Comparison of ENCODE assay signal across 21 cellular contexts in genomic region chr21:16460936-16461335, GRCh38.
DNase-seq lines count a peak whose midpoint lies in the region; ATAC-seq and TF ChIP-seq lines count a peak whose summit lies in the region.
"Had no signal": no experiment of that assay in that cellular context is flagged by ENCODE, and none has a peak within 500 bp of the region (broad histone marks: within the 10 kb centered on the region; RNA-seq: fewer than 3 reads in every experiment).

No MANE protein-coding gene starts in this region.

- ATAC-seq in GM18868 (IDR thresholded peaks at IDR 0.05; ENCODE audit: unreplicated experiment): no peak
- ATAC-seq: activated CD4-positive, CD25-positive, alpha-beta regulatory T cell treated with anti-CD3 and anti-CD28 coated beads, Interleukin-2, amount 50 U/mL, for 24 hours; activated naive CD4-positive, alpha-beta T cell treated with anti-CD3 and anti-CD28 coated beads, Interleukin-2, amount 50 U/mL, for 72 hours; CD8-positive, alpha-beta T cell; natural killer cell treated with Interleukin-12 subunit alpha and Interleukin-12 subunit beta and Interleukin-15 and Interleukin-18, amount 100 ng/mL, for 72 hours had no signal

- H3K4me3 ChIP-seq in KMS-11 (IDR thresholded peaks at IDR 0.05; ENCODE audit: insufficient read depth, low read depth, low read length) (no peak overlapping the region), SU-DHL-6 (ENCODE audit: insufficient read depth, low read length, poor library complexity, severe bottlenecking) (no peak overlapping the region)
- H3K4me3 ChIP-seq: colonic mucosa, transverse colon had no signal

- no peak overlapping the region for H3K4me2 ChIP-seq in KMS-11
- H3K4me2 ChIP-seq in SU-DHL-6 (ENCODE audit: low read depth, low read length, poor library complexity, severe bottlenecking): no peak overlapping the region

- DNase-seq in ELR (ENCODE audit: low read depth) (peak; percentile 2), iPS DF 19.7 (ENCODE audit: low read depth, low spot score) (peak; percentile 2), globus pallidus (ENCODE audit: low spot score) (no peak), epidermal melanocyte (ENCODE audit: insufficient read length, low spot score) (no peak)
- no peak for DNase-seq in activated CD4-positive, alpha-beta T cell treated with anti-CD3 and anti-CD28 coated beads, Interleukin-2, amount 50 U/mL, for 4 hours
- DNase-seq: CD8-positive, alpha-beta T cell; colonic mucosa; DMS79 treated with DMSO at 0.1 percent for 48 hours; H7; IMR-90; NCI-H1092 treated with DMSO at 0.1 percent for 48 hours; NCI-H2081; NCI-H510A treated with DMSO at 0.1 percent for 48 hours; SIG-M5; transverse colon had no signal

- no peaks in the 10 kb centered on the region for H3F3A ChIP-seq in SU-DHL-6 (ENCODE audit: insufficient read depth)

- H3K27ac ChIP-seq in KMS-11 (no peak overlapping the region), SU-DHL-6 (ENCODE audit: low read depth, low read length) (no peak overlapping the region)
- H3K27ac ChIP-seq: colonic mucosa, transverse colon had no signal

- H3K27me3 ChIP-seq in KMS-11 (ENCODE audit: insufficient read depth, low read depth) (no peaks in the 10 kb centered on the region), SU-DHL-6 (ENCODE audit: low read length) (no peaks in the 10 kb centered on the region)
- H3K27me3 ChIP-seq: colonic mucosa, transverse colon had no signal

- H3K36me3 ChIP-seq in KMS-11 (ENCODE audit: insufficient read depth) (no peaks in the 10 kb centered on the region), SU-DHL-6 (ENCODE audit: low read length) (no peaks in the 10 kb centered on the region)
- H3K36me3 ChIP-seq: colonic mucosa, transverse colon had no signal

- H4K20me1 ChIP-seq in KMS-11 (ENCODE audit: insufficient read depth) (no peaks in the 10 kb centered on the region), SU-DHL-6 (ENCODE audit: low read depth, low read length) (no peaks in the 10 kb centered on the region)

- TF ChIP-seq CTCF in KMS-11 (conservative IDR thresholded peaks at IDR 0.05; ENCODE audit: low read depth, low read length) (peak; percentile 34; the same call in 1 of the 2 replicates), SU-DHL-6 (IDR thresholded peaks at IDR 0.05; ENCODE audit: insufficient read depth, low read length, poor library complexity, severe bottlenecking) (no peak)

- H3K9me3 ChIP-seq in SU-DHL-6 (ENCODE audit: insufficient read depth, low read length): no peaks in the 10 kb centered on the region
- H3K9me3 ChIP-seq: colonic mucosa, transverse colon had no signal

- H3K4me1 ChIP-seq in KMS-11 (ENCODE audit: low read depth, poor library complexity, severe bottlenecking): peaks cover 23% of the 10 kb centered on the region
- H3K4me1 ChIP-seq: colonic mucosa had no signal

- H3K9me2 ChIP-seq in SU-DHL-6 (replicated peaks; ENCODE audit: insufficient read depth, low read length): no peaks in the 10 kb centered on the region

- no peaks in the 10 kb centered on the region for H3K79me2 ChIP-seq in KMS-11 (ENCODE audit: insufficient read depth, low read depth)
- no peaks in the 10 kb centered on the region for H3K79me2 ChIP-seq in SU-DHL-6 (ENCODE audit: insufficient read depth, low read length)

- no peak overlapping the region for H3K9ac ChIP-seq in KMS-11
- H3K9ac ChIP-seq in SU-DHL-6 (ENCODE audit: low read length): no peak overlapping the region

- no peak overlapping the region for H2AFZ ChIP-seq in KMS-11 (ENCODE audit: low read depth)
- peak overlapping the region; percentile 34 for H2AFZ ChIP-seq in SU-DHL-6 (ENCODE audit: low read depth, low read length, severe bottlenecking)

Comparison
In these comparisons a context has a peak if more than half of its experiments do, and no peak if none do; other contexts are left out.
1. DNase-seq: peak in ELR (single experiment) and iPS DF 19.7 (single experiment); none in globus pallidus (single experiment), activated CD4-positive, alpha-beta T cell treated with anti-CD3 and anti-CD28 coated beads, Interleukin-2, amount 50 U/mL, for 4 hours (0 of 2) and epidermal melanocyte (single experiment).